Comparison of ENCODE assay signal across 12 cellular contexts in genomic region chr1:47934243-47934805, GRCh38.
DNase-seq lines count a peak whose midpoint lies in the region; ATAC-seq and TF ChIP-seq lines count a peak whose summit lies in the region.
"Had no signal": no experiment of that assay in that cellular context is flagged by ENCODE, and none has a peak within 500 bp of the region (broad histone marks: within the 10 kb centered on the region; RNA-seq: fewer than 3 reads in every experiment).

No MANE protein-coding gene starts in this region.

- TF ChIP-seq CTCF in AG09319 (IDR thresholded peaks at IDR 0.05; ENCODE audit: low read depth, low read length) (no peak; the same call in 1 of the 2 replicates), osteoblast (IDR thresholded peaks at IDR 0.05; ENCODE audit: extremely low read depth, low read depth, low read length) (no peak)

- no peaks in the 10 kb centered on the region for H3K9me3 ChIP-seq in osteoblast (ENCODE audit: low read depth, low read length)
- H3K9me3 ChIP-seq: BLaER1 treated with 17β-estradiol and CSF1 and Interleukin-3, amounts not matched to agents 10 nM and 100 nM had no signal

- intact Hi-C loops in cardiac septum (cut with DNase I) = loop anchor here (5.0 kb wide), 2 partner anchors 177 to 197 kb away; no protein-coding TSS in a partner anchor

- H2AFZ ChIP-seq in osteoblast (ENCODE audit: low read length) = no peak overlapping the region
- H2AFZ ChIP-seq: PC-9 had no signal

- no peak for ATAC-seq in HG02840 (IDR thresholded peaks at IDR 0.05; ENCODE audit: low FRiP score, unreplicated experiment)

- no peaks in the 10 kb centered on the region for H3K36me3 ChIP-seq in osteoblast (ENCODE audit: insufficient read depth, low read length)
- H3K36me3 ChIP-seq: BLaER1 treated with 17β-estradiol and CSF1 and Interleukin-3, amounts not matched to agents 10 nM and 100 nM had no signal

- H3K4me2 ChIP-seq in osteoblast (ENCODE audit: insufficient read depth, low read length) = no peak overlapping the region
- H3K4me2 ChIP-seq: BLaER1 treated with 17β-estradiol and CSF1 and Interleukin-3, amounts not matched to agents 10 nM and 100 nM; KMS-11; PC-9 had no signal

- no peak overlapping the region for H3K27ac ChIP-seq in osteoblast (ENCODE audit: low read depth, low read length)
- H3K27ac ChIP-seq: BLaER1 treated with 17β-estradiol and CSF1 and Interleukin-3, amounts not matched to agents 10 nM and 100 nM; KMS-11; PC-9 had no signal

- DNase-seq in AG09319 (ENCODE audit: extremely low read depth, low read depth) = peak; percentile 59
- peak; percentile 32 for DNase-seq in SK-N-DZ (ENCODE audit: low spot score)
- DNase-seq in cardiac septum (ENCODE audit: low spot score) = peak; percentile 55
- DNase-seq in osteoblast (ENCODE audit: insufficient read length, low spot score, missing footprints) = peak; percentile 37
- DNase-seq in germinal center (ENCODE audit: low spot score) = no peak
- no peak for DNase-seq in SHP77 (lab: John Stamatoyannopoulos, UW)
- DNase-seq in ecto neural progenitor cell (ENCODE audit: low spot score) = no peak
- DNase-seq: activated CD4-positive, alpha-beta memory T cell treated with anti-CD3 and anti-CD28 coated beads for 36 hours; PC-9 had no signal

- H4K20me1 ChIP-seq in osteoblast (ENCODE audit: insufficient read depth, low read length) = no peaks in the 10 kb centered on the region
- H4K20me1 ChIP-seq: BLaER1 treated with 17β-estradiol and CSF1 and Interleukin-3, amounts not matched to agents 10 nM and 100 nM had no signal

- H3K4me3 ChIP-seq in osteoblast (ENCODE audit: insufficient read depth, low read length) = no peak overlapping the region
- H3K4me3 ChIP-seq: BLaER1 treated with 17β-estradiol and CSF1 and Interleukin-3, amounts not matched to agents 10 nM and 100 nM; PC-9 had no signal

- no peaks in the 10 kb centered on the region for H3K27me3 ChIP-seq in osteoblast (ENCODE audit: insufficient read depth, low read length)
- H3K27me3 ChIP-seq: BLaER1 treated with 17β-estradiol and CSF1 and Interleukin-3, amounts not matched to agents 10 nM and 100 nM had no signal

- H3K79me2 ChIP-seq in osteoblast (ENCODE audit: insufficient read depth, low read length) = no peaks in the 10 kb centered on the region

- no peaks in the 10 kb centered on the region for H3K4me1 ChIP-seq in osteoblast (ENCODE audit: insufficient read depth, low read length)
- H3K4me1 ChIP-seq: BLaER1 treated with 17β-estradiol and CSF1 and Interleukin-3, amounts not matched to agents 10 nM and 100 nM had no signal

Comparison
In these comparisons a context has a peak if more than half of its experiments do, and no peak if none do; other contexts are left out.
1. DNase-seq: peak in AG09319 (single experiment), SK-N-DZ (single experiment), cardiac septum (single experiment) and osteoblast (single experiment); none in germinal center (single experiment), SHP77 (0 of 2) and ecto neural progenitor cell (single experiment).